ENCODE assay signal across 10 cellular contexts in the genomic region with DNA sequence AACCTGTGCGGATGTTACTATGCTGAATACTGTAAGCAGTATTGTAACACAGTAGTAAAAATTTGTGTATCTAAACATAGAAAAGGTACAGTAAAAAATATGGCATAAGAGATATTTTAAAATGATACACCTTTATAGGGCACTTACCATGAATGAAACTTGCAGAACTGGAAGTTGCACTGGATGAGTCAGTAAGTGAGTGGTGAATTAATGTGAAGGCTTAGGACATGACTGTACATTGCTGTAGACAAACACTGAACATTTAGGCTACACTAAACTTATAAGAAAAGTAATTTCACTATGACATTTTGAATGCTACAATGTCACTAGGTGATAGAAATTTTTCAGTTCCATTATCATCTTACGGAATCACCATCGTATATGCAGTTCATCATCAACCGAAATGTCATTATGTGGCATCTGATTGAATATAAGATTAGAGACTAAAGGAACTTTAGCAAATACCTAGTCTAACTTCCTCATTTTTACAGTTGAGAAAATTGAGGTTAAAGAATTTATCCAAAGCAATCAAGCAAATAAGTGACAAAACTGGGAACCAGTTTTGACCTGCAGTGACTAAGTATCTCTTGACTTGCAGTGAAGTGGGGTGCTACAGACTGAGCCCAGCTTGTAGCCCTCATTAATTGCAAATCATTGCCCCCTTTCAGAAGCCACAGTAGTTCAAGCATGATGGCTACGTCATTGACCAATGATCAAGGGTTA. TPM values are rescaled to one million over a fixed set of nuclear protein-coding genes. Genes with fewer than 3 reads are reported as not detected.
DNase-seq lines count a peak whose midpoint lies in the region; ATAC-seq and TF ChIP-seq lines count a peak whose summit lies in the region.
"Had no signal": no experiment of that assay in that cellular context is flagged by ENCODE, and none has a peak within 500 bp of the region (broad histone marks: within the 10 kb centered on the region; RNA-seq: fewer than 3 reads in every experiment).

No MANE protein-coding gene starts in this region.

- no peaks in the 10 kb centered on the region for H3K79me2 ChIP-seq in neural progenitor cell (ENCODE audit: low read depth)

- H3K27me3 Mint-ChIP-seq in neural progenitor cell (ENCODE audit: insufficient read depth, low read depth), result no peaks in the 10 kb centered on the region

- no peak overlapping the region for H3K4me3 ChIP-seq in neural progenitor cell

- no peaks in the 10 kb centered on the region for H4K20me1 ChIP-seq in neural progenitor cell (ENCODE audit: low read depth)

- H3K4me2 ChIP-seq in neural progenitor cell, result no peak overlapping the region

- H3K27ac Mint-ChIP-seq in neural progenitor cell, result no peak overlapping the region

- peak; percentile 54 for ATAC-seq in HG03520 (IDR thresholded peaks at IDR 0.05; ENCODE audit: unreplicated experiment)
- ATAC-seq in HG02678 (IDR thresholded peaks at IDR 0.05; ENCODE audit: unreplicated experiment), result no peak

- no peaks in the 10 kb centered on the region for H3K9me3 Mint-ChIP-seq in neural progenitor cell

- H3K4me1 ChIP-seq in neural progenitor cell, result peaks cover 2% of the 10 kb centered on the region

- no peaks in the 10 kb centered on the region for H3K27me3 ChIP-seq in neural progenitor cell

- H3F3A ChIP-seq in neural progenitor cell (ENCODE audit: low read depth), result no peaks in the 10 kb centered on the region

- H3K27ac ChIP-seq in neural progenitor cell, result no peak overlapping the region

- peaks cover 4% of the 10 kb centered on the region for H3K36me3 Mint-ChIP-seq in neural progenitor cell

- DNase-seq in SIG-M5 treated with dmso at 0.1 percent for 504 hours (lab: John Stamatoyannopoulos, UW; ENCODE audit: unreplicated experiment) (peak; percentile 37), SIG-M5 (lab: John Stamatoyannopoulos, UW) (no peak), astrocyte of the hippocampus (ENCODE audit: low read depth, low spot score) (peak; percentile 54), renal cortical epithelial cell (ENCODE audit: low read depth) (peak; percentile 87), retina (no peak), neural progenitor cell (ENCODE audit: low spot score) (no peak)
- DNase-seq: activated effector memory CD4-positive, alpha-beta T cell treated with anti-CD3 and anti-CD28 coated beads, Interleukin-2, amount 50 U/mL, for 16 hours; NCI-H1417 had no signal

- TF ChIP-seq CTCF in neural progenitor cell (IDR thresholded peaks at IDR 0.05), result no peak

- no peaks in the 10 kb centered on the region for H3K4me1 Mint-ChIP-seq in neural progenitor cell

- no peak overlapping the region for H2AFZ ChIP-seq in neural progenitor cell (replicated peaks)

- H3K9ac ChIP-seq in neural progenitor cell, result no peak overlapping the region

- no peaks in the 10 kb centered on the region for H3K36me3 ChIP-seq in neural progenitor cell

- no peak overlapping the region for H3K4me3 Mint-ChIP-seq in neural progenitor cell

- H3K9me3 ChIP-seq in neural progenitor cell (ENCODE audit: low read depth), result no peaks in the 10 kb centered on the region

RNA-seq across cellular contexts. Expression of gene EGF, which starts 55.3 kb away (rescaled TPM):
- 0.65 and 1.7 TPM in 2 replicates for total RNA-seq in renal cortical epithelial cell
- total RNA-seq in neural progenitor cell (ENCODE audit: low replicate concordance), result 6.2 and 6.6 TPM in 2 replicates

Comparison
In these comparisons a context has a peak if more than half of its experiments do, and no peak if none do; other contexts are left out.
1. DNase-seq: peak in SIG-M5 treated with dmso at 0.1 percent for 504 hours (single experiment), astrocyte of the hippocampus (single experiment) and renal cortical epithelial cell (single experiment); none in SIG-M5 (single experiment), retina (single experiment) and neural progenitor cell (single experiment).